ENCODE assay signal across 24 cellular contexts in the genomic region with DNA sequence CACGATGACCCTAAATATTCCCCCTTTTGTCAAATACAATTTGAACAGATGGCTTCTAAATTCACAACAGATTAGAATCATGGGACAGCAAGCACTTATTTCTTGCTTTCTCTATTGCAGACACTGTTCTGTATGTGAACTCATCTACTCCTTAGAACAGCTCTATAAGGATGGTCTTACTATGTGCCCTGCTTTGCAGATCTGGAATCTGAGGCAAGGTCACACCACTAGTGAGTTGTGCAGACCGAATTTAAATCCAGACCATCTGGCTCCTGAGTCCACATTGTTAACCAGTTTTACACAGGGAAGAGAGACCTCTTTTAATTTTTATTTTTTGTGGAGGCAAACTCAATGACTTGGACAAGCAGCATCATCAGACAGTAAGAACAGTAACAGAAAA. TPM values are rescaled to one million over a fixed set of nuclear protein-coding genes. Genes with fewer than 3 reads are reported as not detected.
DNase-seq lines count a peak whose midpoint lies in the region; ATAC-seq lines count a peak whose summit lies in the region.
"Had no signal": no experiment of that assay in that cellular context is flagged by ENCODE, and none has a peak within 500 bp of the region (broad histone marks: within the 10 kb centered on the region; RNA-seq: fewer than 3 reads in every experiment).

No MANE protein-coding gene starts in this region.

- no peaks in the 10 kb centered on the region for H3K27me3 Mint-ChIP-seq in activated naive CD4-positive, alpha-beta T cell treated with anti-CD3 and anti-CD28 coated beads, Interleukin-2, amount 10 ng/mL, durations not matched to agents 7 days and 5 days
- H3K27me3 Mint-ChIP-seq in CD8-positive, alpha-beta memory T cell: peaks cover 0 to 3% of the 10 kb centered on the region in 2 donors
- H3K27me3 Mint-ChIP-seq in T-helper 17 cell: no peaks in the 10 kb centered on the region
- H3K27me3 Mint-ChIP-seq: memory B cell had no signal

- no peak overlapping the region for H3K27ac ChIP-seq in CD8-positive, alpha-beta memory T cell (ENCODE audit: low read depth, low read length)
- H3K27ac ChIP-seq: BLaER1, suprapubic skin, uterus had no signal

- no peaks in the 10 kb centered on the region for H3K27me3 ChIP-seq in CD8-positive, alpha-beta memory T cell (ENCODE audit: insufficient read depth, low read length, poor library complexity, severe bottlenecking)
- H3K27me3 ChIP-seq: BLaER1, suprapubic skin, uterus had no signal

- no peak overlapping the region for H3K4me3 ChIP-seq in CD8-positive, alpha-beta memory T cell (ENCODE audit: low read length)
- H3K4me3 ChIP-seq: BLaER1, HAP-1, suprapubic skin, uterus had no signal

- peaks cover 61% of the 10 kb centered on the region for H3K4me1 ChIP-seq in CD8-positive, alpha-beta memory T cell (ENCODE audit: insufficient read depth, low read length)
- H3K4me1 ChIP-seq: suprapubic skin, uterus had no signal

- H3K36me3 ChIP-seq in CD8-positive, alpha-beta memory T cell (ENCODE audit: insufficient read depth, low read length): no peaks in the 10 kb centered on the region
- H3K36me3 ChIP-seq: HAP-1, suprapubic skin, uterus had no signal

- H3K9me3 Mint-ChIP-seq in activated naive CD4-positive, alpha-beta T cell treated with anti-CD3 and anti-CD28 coated beads, Interleukin-2, amount 10 ng/mL, durations not matched to agents 7 days and 5 days: peaks cover 2% of the 10 kb centered on the region
- no peaks in the 10 kb centered on the region for H3K9me3 Mint-ChIP-seq in CD8-positive, alpha-beta memory T cell
- H3K9me3 Mint-ChIP-seq: memory B cell had no signal

- H3K36me3 Mint-ChIP-seq in activated naive CD4-positive, alpha-beta T cell treated with anti-CD3 and anti-CD28 coated beads, Interleukin-2, amount 10 ng/mL, durations not matched to agents 7 days and 5 days: peaks cover 57% of the 10 kb centered on the region
- H3K36me3 Mint-ChIP-seq in CD8-positive, alpha-beta memory T cell: peaks cover 3 to 9% (median 4%) of the 10 kb centered on the region in 3 donors
- peaks cover 3% of the 10 kb centered on the region for H3K36me3 Mint-ChIP-seq in T-helper 17 cell (ENCODE audit: low read depth)
- H3K36me3 Mint-ChIP-seq: memory B cell had no signal

- CTCF ChIA-PET in activated naive CD4-positive, alpha-beta T cell treated with anti-CD3 and anti-CD28 coated beads, Interleukin-2, amount 10 ng/mL, durations not matched to agents 7 days and 5 days (lab: Charles Lee): interaction anchor here (3.3 kb wide), 1 partner anchor 21 kb away, joined by 14 read pairs; no protein-coding TSS in a partner anchor
- CTCF ChIA-PET in CD8-positive, alpha-beta memory T cell (lab: Charles Lee): interaction anchor here (0.9 to 6.1 kb wide), 7 partner anchors 9 to 176 kb away, joined by 3 to 72 read pairs (median 6); a partner anchor contains a TSS

- H3K4me3 Mint-ChIP-seq in activated naive CD4-positive, alpha-beta T cell treated with anti-CD3 and anti-CD28 coated beads, Interleukin-2, amount 10 ng/mL, durations not matched to agents 7 days and 5 days: no peak overlapping the region
- H3K4me3 Mint-ChIP-seq in CD8-positive, alpha-beta memory T cell: peak overlapping the region in 5 of 7 donors; percentile 13 to 42 (median 37)
- no peak overlapping the region for H3K4me3 Mint-ChIP-seq in T-helper 17 cell
- H3K4me3 Mint-ChIP-seq: memory B cell; T-helper 1 cell treated with Interleukin-12 subunit alpha and Interleukin-12 subunit beta and Interleukin-4 antibody, amounts not matched to agents 30 μg/mL and 1 μg/mL, for 36 hours had no signal

- peaks cover 86% of the 10 kb centered on the region for H3K4me1 Mint-ChIP-seq in activated naive CD4-positive, alpha-beta T cell treated with anti-CD3 and anti-CD28 coated beads, Interleukin-2, amount 10 ng/mL, durations not matched to agents 7 days and 5 days
- peaks cover 85 to 99% (median 97%) of the 10 kb centered on the region in 3 donors for H3K4me1 Mint-ChIP-seq in CD8-positive, alpha-beta memory T cell
- peaks cover 75% of the 10 kb centered on the region for H3K4me1 Mint-ChIP-seq in T-helper 17 cell
- H3K4me1 Mint-ChIP-seq: memory B cell had no signal

- peak; percentile 22 for ATAC-seq in T-helper 17 cell

- in situ Hi-C loops in KBM-7 (cut with MboI; ENCODE audit: low pct_unique_long_range_greater_than_20kb, low sequenced_read_pairs): loop anchor here (25.0 kb wide), 1 partner anchor 180 kb away; no protein-coding TSS in a partner anchor

- no peak for DNase-seq in activated naive CD4-positive, alpha-beta T cell treated with anti-CD3 and anti-CD28 coated beads, Interleukin-2, amount 10 ng/mL, durations not matched to agents 7 days and 5 days
- no peak for DNase-seq in activated naive CD4-positive, alpha-beta T cell treated with Interleukin-2 at 50 U/mL for 16 hours
- no peak for DNase-seq in CD8-positive, alpha-beta memory T cell
- DNase-seq in T-helper 17 cell: no peak
- peak; percentile 7 for DNase-seq in midbrain (lab: John Stamatoyannopoulos, UW)
- DNase-seq in UCSD-AML1 (lab: John Stamatoyannopoulos, UW; ENCODE audit: unreplicated experiment): no peak
- no peak for DNase-seq in KBM-7
- DNase-seq in nucleus accumbens (lab: John Stamatoyannopoulos, UW): no peak
- DNase-seq: activated naive CD4-positive, alpha-beta T cell treated with anti-CD3 and anti-CD28 coated beads, Interleukin-2, amount 50 U/mL, for 16 hours; activated T-cell treated with anti-CD3 and anti-CD28 coated beads for 4 hours; aorta; cerebellar nuclear complex; Karpas-422; MV-4-11; NCI-H146; NCI-H510A; small intestine; stimulated activated CD4-positive, alpha-beta T cell treated with anti-CD3 and anti-CD28 coated beads, Interleukin-1b, Interleukin-23, amount 100 ng/mL, for 48 hours; uterus had no signal

- POLR2A ChIA-PET in CD8-positive, alpha-beta memory T cell (lab: Charles Lee): interaction anchor here (0.6 to 1.1 kb wide), 3 partner anchors 33 to 50 kb away, joined by 3 to 5 read pairs (median 3); a partner anchor contains a TSS

- no peaks in the 10 kb centered on the region for H3K9me3 ChIP-seq in CD8-positive, alpha-beta memory T cell (ENCODE audit: low read length)
- no peaks in the 10 kb centered on the region for H3K9me3 ChIP-seq in T-helper 17 cell (ENCODE audit: control insufficient read depth, low read length, poor library complexity, severe bottlenecking)
- H3K9me3 ChIP-seq: HAP-1, suprapubic skin, uterus had no signal

- H3K27ac Mint-ChIP-seq in activated naive CD4-positive, alpha-beta T cell treated with anti-CD3 and anti-CD28 coated beads, Interleukin-2, amount 10 ng/mL, durations not matched to agents 7 days and 5 days: peak overlapping the region; percentile 2
- H3K27ac Mint-ChIP-seq in CD8-positive, alpha-beta memory T cell: peak overlapping the region; percentile 81 to 97 (median 90)
- H3K27ac Mint-ChIP-seq in T-helper 17 cell: peak overlapping the region; percentile 98
- H3K27ac Mint-ChIP-seq: memory B cell had no signal

RNA-seq across cellular contexts. Expression of a gene that starts 50.2 kb away (rescaled TPM):
- total RNA-seq in CD8-positive, alpha-beta memory T cell: 10 to 100 TPM; 15.6 to 16.2 TPM
- polyA plus RNA-seq in CD8-positive, alpha-beta memory T cell: 16.5 TPM
- 10 to 100 TPM; 88.5 to 89.7 TPM for total RNA-seq in T-helper 17 cell

Comparison
In these comparisons a context has a peak if more than half of its experiments do, and no peak if none do; other contexts are left out.
1. H3K27ac Mint-ChIP-seq: peak in every context shown above with its lines; median percentile 98 in T-helper 17 cell; 90 in CD8-positive, alpha-beta memory T cell; 2 in activated naive CD4-positive, alpha-beta T cell treated with anti-CD3 and anti-CD28 coated beads, Interleukin-2, amount 10 ng/mL, durations not matched to agents 7 days and 5 days.
2. H3K4me3 Mint-ChIP-seq: peak in CD8-positive, alpha-beta memory T cell (5 of 7); none in activated naive CD4-positive, alpha-beta T cell treated with anti-CD3 and anti-CD28 coated beads, Interleukin-2, amount 10 ng/mL, durations not matched to agents 7 days and 5 days (single experiment) and T-helper 17 cell (single experiment).
3. RNA of a gene that starts 50.2 kb away (total RNA-seq): 88.5 to 89.7 TPM in T-helper 17 cell; 15.6 to 16.2 TPM in CD8-positive, alpha-beta memory T cell; every median in the first group is over 4 times any median in the second.